19 cellular contexts compared by ENCODE assay signal in genomic region chr14:57933363-57933762, GRCh38.
"Had no signal": no experiment of that assay in that cellular context is flagged by ENCODE, and none has a peak within 500 bp of the region (broad histone marks: within the 10 kb centered on the region; RNA-seq: fewer than 3 reads in every experiment).

No MANE protein-coding gene starts in this region.

- H3K9me3 ChIP-seq: ascending aorta, breast epithelium, left ventricle myocardium inferior, neutrophil, transverse colon had no signal

- H3K4me1 ChIP-seq: ascending aorta, breast epithelium, left ventricle myocardium inferior, transverse colon had no signal

- DNase-seq: activated CD4-positive, alpha-beta memory T cell treated with anti-CD3 and anti-CD28 coated beads, Interleukin-2, amount 10 ng/mL, durations not matched to agents 7 days and 5 days; activated CD4-positive, alpha-beta T cell treated with anti-CD3 and anti-CD28 coated beads for 36 hours; activated naive CD4-positive, alpha-beta T cell treated with anti-CD3 and anti-CD28 coated beads, Interleukin-2, amount 10 ng/mL, durations not matched to agents 7 days and 5 days; activated T-cell treated with anti-CD3 and anti-CD28 coated beads, Interleukin-2, amount 50 U/mL, for 24 hours; dorsolateral prefrontal cortex; endodermal cell; hippocampal formation; left ventricle myocardium inferior; mesenchymal stem cell; natural killer cell; right cardiac atrium; small intestine; stimulated activated naive CD8-positive, alpha-beta T cell treated with anti-CD3 and anti-CD28 coated beads, Interleukin-15, Interleukin-2, amounts not matched to agents 100 U/mL and 50 U/mL, for 24 hours; transverse colon had no signal

- H3K27ac ChIP-seq: ascending aorta, breast epithelium, dorsolateral prefrontal cortex, left ventricle myocardium inferior, neutrophil, transverse colon had no signal

- FAIRE-seq: keratinocyte, small intestine had no signal

- H3K27me3 ChIP-seq: ascending aorta, breast epithelium, neutrophil, transverse colon had no signal

- ATAC-seq: activated CD4-positive, alpha-beta T cell treated with anti-CD3 and anti-CD28 coated beads for 36 hours; esophagus mucosa; natural killer cell; right cardiac atrium; stimulated activated naive CD8-positive, alpha-beta T cell treated with anti-CD3 and anti-CD28 coated beads, Interleukin-15, Interleukin-2, amounts not matched to agents 100 U/mL and 50 U/mL, for 24 hours had no signal

- H3K4me3 ChIP-seq: ascending aorta, breast epithelium, dorsolateral prefrontal cortex, left ventricle myocardium inferior, transverse colon had no signal

- H3K36me3 ChIP-seq: ascending aorta, breast epithelium, left ventricle myocardium inferior, neutrophil, transverse colon had no signal
